ENCODE assay signal across 22 cellular contexts in genomic region chr22:23704062-23704461, GRCh38. TPM values are rescaled to one million over a fixed set of nuclear protein-coding genes. Genes with fewer than 3 reads are reported as not detected.
"Had no signal": no experiment of that assay in that cellular context is flagged by ENCODE, and none has a peak within 500 bp of the region (broad histone marks: within the 10 kb centered on the region; RNA-seq: fewer than 3 reads in every experiment).

No MANE protein-coding gene starts in this region.

- H3K27ac ChIP-seq: body of pancreas, gastrocnemius medialis, heart right ventricle, left lung, SJSA1, testis, upper lobe of right lung had no signal

- H3K4me3 Mint-ChIP-seq: activated B cell treated with CpG ODN at 0.5 μM for 24 hours, nephron had no signal

- DNase-seq: activated B cell treated with CpG ODN at 0.5 μM for 24 hours; activated CD4-positive, alpha-beta T cell treated with anti-CD3 and anti-CD28 coated beads, Interleukin-2, amount 50 U/mL, for 4 hours; activated CD8-positive, alpha-beta memory T cell treated with anti-CD3 and anti-CD28 coated beads, Interleukin-2, amount 50 U/mL, for 4 hours; activated gamma-delta T cell; amniotic stem cell; body of pancreas; cortex of kidney; effector CD8-positive, alpha-beta T cell; gastrocnemius medialis; heart right ventricle; left lung; mucosa of descending colon; occipital lobe; stimulated activated CD4-positive, alpha-beta T cell treated with anti-CD3 and anti-CD28 coated beads, Interleukin-12 subunit alpha, Interleukin-12 subunit beta, amount 100 ng/mL, for 4 hours; stimulated activated naive CD8-positive, alpha-beta T cell treated with anti-CD3 and anti-CD28 coated beads, Interleukin-15, Interleukin-2, amounts not matched to agents 100 U/mL and 50 U/mL, for 24 hours; testis; upper lobe of right lung had no signal

- H3K9me3 ChIP-seq: body of pancreas, gastrocnemius medialis, heart right ventricle, left lung, mucosa of descending colon, SJSA1, testis, upper lobe of right lung had no signal

- H3K27me3 Mint-ChIP-seq: activated B cell treated with CpG ODN at 0.5 μM for 24 hours had no signal

- H3K27me3 ChIP-seq: body of pancreas, gastrocnemius medialis, heart right ventricle, left lung, SJSA1, testis, upper lobe of right lung had no signal

- H3K4me3 ChIP-seq: body of pancreas, gastrocnemius medialis, heart right ventricle, left lung, mucosa of descending colon, SJSA1, testis, upper lobe of right lung had no signal

- H3K9me3 Mint-ChIP-seq: activated B cell treated with CpG ODN at 0.5 μM for 24 hours, nephron had no signal

- FAIRE-seq: keratinocyte had no signal

- H3K4me1 ChIP-seq: heart right ventricle, left lung, SJSA1, testis, upper lobe of right lung had no signal

- H3K27ac Mint-ChIP-seq: activated B cell treated with CpG ODN at 0.5 μM for 24 hours, nephron had no signal

- ATAC-seq: body of pancreas, gastrocnemius medialis, heart right ventricle, left lung, mucosa of descending colon, upper lobe of right lung had no signal

- H3K4me1 Mint-ChIP-seq: nephron had no signal

RNA-seq across cellular contexts. Expression of gene RGL4, which starts 13.2 kb away (rescaled TPM):
- total RNA-seq: body of pancreas, fibroblast of lung, occipital lobe, pulmonary artery endothelial cell, SJSA1 had no signal
- polyA plus RNA-seq: fibroblast of lung, keratinocyte had no signal

RNA-seq across cellular contexts. Expression of gene VPREB3, which starts 50.2 kb away (rescaled TPM):
- total RNA-seq: body of pancreas, fibroblast of lung, left lung, occipital lobe, pulmonary artery endothelial cell, SJSA1, upper lobe of right lung had no signal
- polyA plus RNA-seq: fibroblast of lung, keratinocyte had no signal

RNA-seq across cellular contexts. Expression of gene C22orf15, which starts 58.7 kb away (rescaled TPM):
- total RNA-seq: body of pancreas, gastrocnemius medialis, heart right ventricle, occipital lobe, SJSA1, upper lobe of right lung had no signal
- polyA plus RNA-seq: keratinocyte had no signal
